In the genomic region with DNA sequence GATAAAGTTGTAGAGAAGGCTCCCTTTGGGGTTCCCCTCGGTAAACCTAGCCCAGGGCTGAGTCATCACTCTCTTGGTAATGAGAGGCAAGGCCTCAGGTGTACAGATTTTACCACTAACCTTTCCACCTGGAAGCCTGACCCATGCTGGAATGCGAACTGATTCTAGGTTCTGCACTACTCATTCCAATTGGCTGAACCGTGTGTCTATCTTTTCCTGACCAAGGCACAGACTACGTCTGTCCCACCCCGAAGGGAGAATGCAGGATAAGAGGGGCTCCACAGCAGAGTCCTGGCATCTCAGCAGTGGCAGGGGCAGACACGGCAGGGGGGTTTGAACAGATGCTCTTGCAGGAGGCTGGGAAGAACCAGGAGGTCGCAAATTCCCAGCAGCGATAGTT, we compare ENCODE assay signal across 25 cellular contexts.
DNase-seq lines count a peak whose midpoint lies in the region; ATAC-seq and TF ChIP-seq lines count a peak whose summit lies in the region.
"Had no signal": no experiment of that assay in that cellular context is flagged by ENCODE, and none has a peak within 500 bp of the region (broad histone marks: within the 10 kb centered on the region; RNA-seq: fewer than 3 reads in every experiment).

No MANE protein-coding gene starts in this region.

- no peaks in the 10 kb centered on the region for H3K27me3 Mint-ChIP-seq in endodermal cell (ENCODE audit: insufficient read depth)

- CTCF ChIA-PET in HEK293 (lab: Yijun Ruan, JAX), result no interaction called here

- H2AFZ ChIP-seq in GM23248, result no peak overlapping the region

- H3K9ac ChIP-seq in endodermal cell (ENCODE audit: extremely low read depth, low read length, poor library complexity, severe bottlenecking), result no peak overlapping the region
- H3K9ac ChIP-seq in GM23248, result no peak overlapping the region

- H3K27ac Mint-ChIP-seq in endodermal cell, result no peak overlapping the region
- H3K27ac Mint-ChIP-seq: CD14-positive monocyte, IgD-negative memory B cell had no signal

- H3K27ac ChIP-seq in HEK293 (ENCODE audit: extremely low read depth, low read depth, low read length) (no peak overlapping the region), endodermal cell (ENCODE audit: low read depth, low read length) (no peak overlapping the region), GM23248 (no peak overlapping the region)
- H3K27ac ChIP-seq: 22Rv1, HL-60 had no signal

- H3K9me3 ChIP-seq in HEK293 (ENCODE audit: control insufficient read depth, insufficient read depth, low read depth, low read length) (no peaks in the 10 kb centered on the region), endodermal cell (ENCODE audit: control insufficient read depth, low read length) (no peaks in the 10 kb centered on the region), GM23248 (ENCODE audit: low read depth) (no peaks in the 10 kb centered on the region)

- H3F3A ChIP-seq in GM23248 (ENCODE audit: insufficient read depth), result no peaks in the 10 kb centered on the region

- no peak overlapping the region for H3K4me2 ChIP-seq in GM23248 (ENCODE audit: unreplicated experiment)

- POLR2A ChIA-PET in HEK293 (lab: Yijun Ruan, JAX), result no interaction called here

- no peaks in the 10 kb centered on the region for H3K36me3 ChIP-seq in HEK293 (ENCODE audit: control insufficient read depth in 2 of 2, insufficient read depth in 1 of 2, low read length in 2 of 2)
- H3K36me3 ChIP-seq in endodermal cell (ENCODE audit: control insufficient read depth, insufficient read depth, low read length), result no peaks in the 10 kb centered on the region
- H3K36me3 ChIP-seq in GM23248 (ENCODE audit: low read depth), result no peaks in the 10 kb centered on the region

- H3K9me3 Mint-ChIP-seq in endodermal cell, result no peaks in the 10 kb centered on the region

- TF ChIP-seq CTCF in HEK293 (tag by site-specific recombination; IDR thresholded peaks at IDR 0.05) (no peak), endodermal cell (conservative IDR thresholded peaks at IDR 0.05) (no peak), omental fat pad (IDR thresholded peaks at IDR 0.05) (no peak)

- 83 to 100% methylated on average over 3 to 8 of the region's 8 CpGs for WGBS in endodermal cell (ENCODE audit: insufficient coverage in 1 of 2, insufficient read length in 1 of 2), 2 experiments
- 55 to 60% methylated on average over 8 of the region's 8 CpGs for WGBS in GM23248 (ENCODE audit: low coverage in 1 of 2, low lambda C conversion rate in 2 of 2, missing lambda C conversion rate in 2 of 2), 2 experiments

- ATAC-seq in omental fat pad (ENCODE audit: low FRiP score), result peak; percentile 48

- H4K20me1 ChIP-seq in GM23248 (ENCODE audit: insufficient read depth), result no peaks in the 10 kb centered on the region

- H3K4me1 Mint-ChIP-seq in endodermal cell, result peaks cover 13% of the 10 kb centered on the region

- no peaks in the 10 kb centered on the region for H3K9me2 ChIP-seq in GM23248 (ENCODE audit: insufficient read depth)

- no peaks in the 10 kb centered on the region for H3K27me3 ChIP-seq in endodermal cell (ENCODE audit: control insufficient read depth, insufficient read depth, low read length, poor library complexity, severe bottlenecking)
- H3K27me3 ChIP-seq in GM23248 (replicated peaks; ENCODE audit: insufficient read depth), result no peaks in the 10 kb centered on the region

- H3K4me1 ChIP-seq in HEK293 (ENCODE audit: control insufficient read depth, insufficient read depth, low read length) (peaks cover 6% of the 10 kb centered on the region), endodermal cell (ENCODE audit: control insufficient read depth, insufficient read depth, low read length) (peaks cover 5% of the 10 kb centered on the region), GM23248 (ENCODE audit: insufficient read depth) (no peaks in the 10 kb centered on the region)

- no peak overlapping the region for H3K4me3 Mint-ChIP-seq in endodermal cell
- H3K4me3 Mint-ChIP-seq: CD14-positive monocyte, IgD-negative memory B cell had no signal

- peak; percentile 33 for DNase-seq in NCI-H82 (lab: John Stamatoyannopoulos, UW)
- DNase-seq in NCI-H82 treated with DMSO at 0.1 percent for 48 hours (lab: John Stamatoyannopoulos, UW; ENCODE audit: unreplicated experiment), result no peak
- peak; percentile 78 for DNase-seq in endodermal cell
- DNase-seq in omental fat pad (ENCODE audit: low spot score), result no peak
- no peak for DNase-seq in NCI-H2081 (lab: John Stamatoyannopoulos, UW)
- DNase-seq in GM23248, result no peak
- no peak for DNase-seq in AG20443 (ENCODE audit: low spot score)
- DNase-seq: COR-L47, GDM1, GOT3, Kasumi-1, MM.1S, NCI-H1092 treated with DMSO at 0.1 percent for 48 hours, NCI-H146, NCI-H2029 treated with DMSO at 0.1 percent for 48 hours, NCI-H2171 treated with DMSO at 0.1 percent for 48 hours, NCI-H446 treated with DMSO at 0.1 percent for 48 hours, OCI-M1, SHP77, T-helper 1 cell had no signal

- in situ Hi-C loops in GM23248 (cut with MboI), result no loop called here

- H3K79me2 ChIP-seq in GM23248 (ENCODE audit: insufficient read depth), result no peaks in the 10 kb centered on the region

- H3K4me3 ChIP-seq in HEK293 (ENCODE audit: low read depth, low read length) (no peak overlapping the region), endodermal cell (ENCODE audit: low read length) (no peak overlapping the region), GM23248 (no peak overlapping the region)

- H3K36me3 Mint-ChIP-seq in endodermal cell (ENCODE audit: low read depth), result no peaks in the 10 kb centered on the region
- H3K36me3 Mint-ChIP-seq: CD14-positive monocyte had no signal

TF ChIP-seq in HEK293, 187 proteins besides CTCF, POLR2A, EP300 and RAD21:
- peak; percentile 51 for TF ChIP-seq ZIC2 (tag by site-specific recombination; IDR thresholded peaks at IDR 0.05)
- TF ChIP-seq GLIS1 (tag by site-specific recombination; IDR thresholded peaks at IDR 0.05), result peak; percentile 41; the same call in 1 of the 2 replicates
- TF ChIP-seq ZNF239 (tag by site-specific recombination; IDR thresholded peaks at IDR 0.05), result no peak
TF ChIP-seq in HEK293: peak in this region for 2.

Comparison
In these comparisons a context has a peak if more than half of its experiments do, and no peak if none do; other contexts are left out.
1. DNase-seq: peak in NCI-H82 (single experiment) and endodermal cell (single experiment); none in NCI-H82 treated with DMSO at 0.1 percent for 48 hours (single experiment), omental fat pad (single experiment), NCI-H2081 (0 of 2), GM23248 (single experiment) and AG20443 (single experiment).